Comparison of ENCODE assay signal across 15 cellular contexts in genomic region chr4:32032136-32032672, GRCh38.
"Had no signal": no experiment of that assay in that cellular context is flagged by ENCODE, and none has a peak within 500 bp of the region (broad histone marks: within the 10 kb centered on the region; RNA-seq: fewer than 3 reads in every experiment).

No MANE protein-coding gene starts in this region.

- H3K4me1 ChIP-seq: suprapubic skin had no signal

- DNase-seq: activated B cell treated with CpG ODN at 0.5 μM for 24 hours; activated CD4-positive, alpha-beta T cell treated with anti-CD3 and anti-CD28 coated beads for 48 hours; activated CD8-positive, alpha-beta T cell treated with anti-CD3 and anti-CD28 coated beads for 36 hours; activated gamma-delta T cell; activated T-cell treated with anti-CD3 and anti-CD28 coated beads, Interleukin-2, amount 50 U/mL, for 72 hours; nephron progenitor cell; occipital lobe; right cardiac atrium; stimulated activated CD4-positive, alpha-beta T cell treated with anti-CD3 and anti-CD28 coated beads, Interleukin-4, amount 100 ng/mL, for 24 hours; stimulated activated naive CD8-positive, alpha-beta T cell treated with anti-CD3 and anti-CD28 coated beads, Interleukin-15, Interleukin-2, amounts not matched to agents 100 U/mL and 50 U/mL, for 24 hours; T-helper 2 cell; trophoblast cell had no signal

- H3K9me3 ChIP-seq: suprapubic skin had no signal

- H3K27ac ChIP-seq: cardiac muscle cell, skin epidermis, suprapubic skin had no signal

- H3K4me3 ChIP-seq: cardiac muscle cell, skin epidermis, suprapubic skin had no signal

- H3K27me3 ChIP-seq: suprapubic skin had no signal

- H3K36me3 ChIP-seq: cardiac muscle cell, suprapubic skin had no signal
